1 cellular context compared by ENCODE assay signal in the genomic region with DNA sequence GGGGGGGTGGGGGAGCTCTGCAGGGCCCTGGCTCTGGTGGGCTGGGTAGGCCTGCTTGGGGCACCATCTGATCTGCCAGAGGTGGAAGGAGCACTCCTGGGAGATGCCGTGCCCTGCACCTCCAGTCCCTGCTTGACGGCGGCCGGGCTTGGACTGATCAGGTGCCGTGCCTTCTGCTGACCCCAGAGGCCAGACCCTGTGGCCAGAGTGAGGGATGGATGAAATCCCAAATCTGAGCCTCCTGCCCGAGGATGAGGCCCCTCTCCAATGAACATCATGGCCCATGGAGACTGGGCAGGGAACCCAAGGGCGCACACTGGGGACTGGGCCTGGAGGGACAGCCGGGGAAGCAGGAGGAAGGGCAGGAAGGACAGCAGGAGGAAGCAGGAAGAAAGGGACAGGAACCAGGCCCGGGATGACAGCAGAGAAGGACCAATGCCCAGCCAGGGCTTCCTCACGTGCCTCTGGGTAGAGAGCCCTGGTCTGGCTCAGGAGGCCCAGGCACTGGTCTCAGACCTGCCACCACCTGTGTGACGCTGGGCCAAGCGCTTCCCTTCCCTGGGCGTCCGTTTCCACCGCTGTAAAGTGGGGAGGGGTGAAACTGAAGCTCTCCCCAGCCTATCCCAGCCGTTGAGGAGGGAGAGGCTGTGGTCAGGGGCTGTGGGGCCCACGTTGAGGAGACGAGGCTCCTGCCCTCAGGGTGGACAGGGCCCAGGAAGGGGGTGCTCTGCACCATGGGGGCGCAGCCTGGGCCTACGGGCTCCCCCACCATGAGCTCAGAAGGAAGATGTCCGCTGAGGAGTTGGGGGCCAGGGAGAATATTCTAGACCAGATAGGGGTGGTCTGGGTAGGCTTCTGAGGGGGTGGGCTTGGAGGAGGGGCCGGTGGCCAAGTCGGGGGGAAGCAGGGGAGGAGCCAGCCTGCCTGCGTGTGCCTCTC.
TF ChIP-seq lines count a peak whose summit lies in the region.

No MANE protein-coding gene starts in this region.

TF ChIP-seq in GM12878, 131 proteins besides CTCF, POLR2A, EP300 and RAD21:
- TF ChIP-seq CBX3 (IDR thresholded peaks at IDR 0.05; ENCODE audit: borderline replicate concordance, low read depth), result no peak
- no peak for TF ChIP-seq KAT2A (conservative IDR thresholded peaks at IDR 0.05; ENCODE audit: control insufficient read depth, low read depth, low read length)
- no peak for TF ChIP-seq ZBED1 (IDR thresholded peaks at IDR 0.05; ENCODE audit: borderline replicate concordance)
- no peak for TF ChIP-seq SRF (IDR thresholded peaks at IDR 0.05; ENCODE audit: low read depth in 2 of 2, low read length in 2 of 2)
- no peak for TF ChIP-seq NBN (IDR thresholded peaks at IDR 0.05)
